ENCODE assay signal across 5 cellular contexts in the genomic region with DNA sequence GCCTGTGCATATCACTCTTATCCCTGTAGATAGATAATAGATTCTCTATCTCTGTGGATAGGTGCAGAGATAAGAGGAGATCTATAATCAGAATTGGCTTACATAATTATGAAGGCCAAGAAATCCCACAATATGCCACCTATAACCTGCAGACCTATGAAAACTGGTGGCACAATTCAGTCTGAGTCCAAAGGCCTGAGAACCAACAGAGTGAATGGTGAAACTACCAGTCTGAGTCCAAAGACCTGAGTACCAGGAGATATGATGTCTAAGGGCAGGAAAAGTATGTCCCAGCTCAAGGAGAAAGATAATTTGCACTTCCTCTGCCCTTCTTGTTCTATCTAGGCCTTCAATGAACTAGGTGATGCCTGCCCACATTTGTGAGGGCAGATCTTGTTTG. TPM values are rescaled to one million over a fixed set of nuclear protein-coding genes. Genes with fewer than 3 reads are reported as not detected.
"Had no signal": no experiment of that assay in that cellular context is flagged by ENCODE, and none has a peak within 500 bp of the region (broad histone marks: within the 10 kb centered on the region; RNA-seq: fewer than 3 reads in every experiment).

No MANE protein-coding gene starts in this region.

RNA-seq across cellular contexts. Expression of a gene that starts 54.6 kb away (rescaled TPM):
- total RNA-seq: kidney epithelial cell, lower leg skin, lower lobe of right lung, lung microvascular endothelial cell had no signal
- polyA plus RNA-seq: naive thymus-derived CD4-positive, alpha-beta T cell had no signal
